10 cellular contexts compared by ENCODE assay signal in genomic region chr17:50785942-50786570, GRCh38. TPM values are rescaled to one million over a fixed set of nuclear protein-coding genes. Genes with fewer than 3 reads are reported as not detected.
A peak's percentile ranks its signal among the peaks of the same experiment; 100 is the strongest.
DNase-seq lines count a peak whose midpoint lies in the region; ATAC-seq, FAIRE-seq and TF ChIP-seq lines count a peak whose summit lies in the region.
"Had no signal": no experiment of that assay in that cellular context is flagged by ENCODE, and none has a peak within 500 bp of the region (broad histone marks: within the 10 kb centered on the region; RNA-seq: fewer than 3 reads in every experiment).

No MANE protein-coding gene starts in this region.

- H3K27ac ChIP-seq in left lung (no peak overlapping the region), kidney (ENCODE audit: low read depth in 2 of 2, low read length in 2 of 2) (no peak overlapping the region)

- CTCF ChIA-PET in T-cell (lab: Charles Lee), result no interaction called here

- H3K9me3 Mint-ChIP-seq in type B pancreatic cell (no peaks in the 10 kb centered on the region), T-cell (no peaks in the 10 kb centered on the region)

- H3K4me1 ChIP-seq in left lung (no peaks in the 10 kb centered on the region), kidney (ENCODE audit: control insufficient read depth in 1 of 2, insufficient read depth in 1 of 2, low read depth in 1 of 2, low read length in 2 of 2) (no peaks in the 10 kb centered on the region)

- no peak for TF ChIP-seq CTCF in left lung (IDR thresholded peaks at IDR 0.05)
- TF ChIP-seq CTCF in type B pancreatic cell (conservative IDR thresholded peaks at IDR 0.05), result no peak
- TF ChIP-seq CTCF in kidney (IDR thresholded peaks at IDR 0.05; ENCODE audit: borderline replicate concordance, extremely low read depth, insufficient read depth), result no peak

- no peak overlapping the region for H3K4me3 Mint-ChIP-seq in type B pancreatic cell
- no peak overlapping the region for H3K4me3 Mint-ChIP-seq in T-cell

- POLR2A ChIA-PET in T-cell (lab: Charles Lee), result interaction anchor here in 1 of 2 donors (0.6 kb wide), 1 partner anchor 1775 kb away, joined by 3 read pairs; no protein-coding TSS in a partner anchor

- no peaks in the 10 kb centered on the region for H3K36me3 ChIP-seq in left lung
- no peaks in the 10 kb centered on the region for H3K36me3 ChIP-seq in kidney (ENCODE audit: control insufficient read depth in 1 of 2, insufficient read depth in 2 of 2, low read length in 2 of 2)

- H3K27ac Mint-ChIP-seq in type B pancreatic cell (peak overlapping the region; percentile 41), T-cell (no peak overlapping the region)

- FAIRE-seq in kidney (lab: Jason Lieb, UNC), result no peak
- FAIRE-seq: A549 had no signal

- DNase-seq in NCI-H2081 (lab: John Stamatoyannopoulos, UW) (peak; percentile 23 to 60), NCI-H2081 treated with DMSO at 0.1 percent for 48 hours (lab: John Stamatoyannopoulos, UW) (no peak), cerebellar cortex (ENCODE audit: low spot score) (peak; percentile 88), left lung (no peak), type B pancreatic cell (ENCODE audit: extremely low spot score, unreplicated experiment) (no peak), kidney (no peak), T-cell (no peak)

- H3K27me3 ChIP-seq in left lung, result peaks cover 0 to 14% of the 10 kb centered on the region in 2 donors

- intact Hi-C loops in left lung (cut with DNase I), result no loop called here
- intact Hi-C loops in kidney (cut with DNase I), result no loop called here

- ATAC-seq in left lung, result peak; percentile 57
- ATAC-seq in HG02870 (IDR thresholded peaks at IDR 0.05; ENCODE audit: unreplicated experiment), result no peak
- ATAC-seq in T-cell (replicated peaks in 1 of 4), result no peak
- ATAC-seq: A549 had no signal

- no peak overlapping the region for H3K9ac ChIP-seq in kidney (ENCODE audit: low read length in 2 of 2)

- no peaks in the 10 kb centered on the region for H3K36me3 Mint-ChIP-seq in type B pancreatic cell
- H3K36me3 Mint-ChIP-seq in T-cell, result no peaks in the 10 kb centered on the region

- no peak overlapping the region for H3K4me3 ChIP-seq in left lung
- H3K4me3 ChIP-seq in kidney (ENCODE audit: low read length in 2 of 2), result no peak overlapping the region
- H3K4me3 ChIP-seq: A549 had no signal

- H3K9me3 ChIP-seq in left lung, result no peaks in the 10 kb centered on the region
- no peaks in the 10 kb centered on the region for H3K9me3 ChIP-seq in kidney (ENCODE audit: control insufficient read depth in 1 of 2, low read length in 2 of 2)
- H3K9me3 ChIP-seq: A549 had no signal

- H3K4me1 Mint-ChIP-seq in type B pancreatic cell (ENCODE audit: unreplicated experiment) (peaks cover 31% of the 10 kb centered on the region), T-cell (peaks cover 6 to 13% (median 9%) of the 10 kb centered on the region in 3 donors)

- H3K27me3 Mint-ChIP-seq in type B pancreatic cell, result no peaks in the 10 kb centered on the region
- peaks cover 0 to 2% of the 10 kb centered on the region in 2 donors for H3K27me3 Mint-ChIP-seq in T-cell

RNA-seq across cellular contexts. Expression of gene ANKRD40CL, which starts 18.7 kb away (rescaled TPM):
- total RNA-seq in left lung, result not detected
- total RNA-seq in type B pancreatic cell (ENCODE audit: low replicate concordance), result 0.90 TPM in 1 of 2 replicates, not detected in the other
- total RNA-seq in kidney, result not detected
- polyA plus RNA-seq in kidney (ENCODE audit: insufficient read depth, low read depth, low replicate concordance), result not detected
- not detected for total RNA-seq in T-cell
- total RNA-seq: RPMI7951 had no signal

RNA-seq across cellular contexts. Expression of gene WFIKKN2, which starts 49.3 kb away (rescaled TPM):
- total RNA-seq in left lung (not detected), type B pancreatic cell (ENCODE audit: low replicate concordance) (1.7 TPM in 1 of 2 replicates, not detected in the other), kidney (0.09 TPM), T-cell (not detected)
- polyA plus RNA-seq in kidney (ENCODE audit: insufficient read depth, low read depth, low replicate concordance), result not detected
- total RNA-seq: RPMI7951 had no signal
- polyA plus RNA-seq: A549 had no signal

Comparison
In these comparisons a context has a peak if more than half of its experiments do, and no peak if none do; other contexts are left out.
1. DNase-seq: peak in NCI-H2081 (2 of 2) and cerebellar cortex (single experiment); none in NCI-H2081 treated with DMSO at 0.1 percent for 48 hours (single experiment), left lung (0 of 2), type B pancreatic cell (single experiment), kidney (single experiment) and T-cell (0 of 34).